Comparison of ENCODE assay signal across 8 cellular contexts in the genomic region with DNA sequence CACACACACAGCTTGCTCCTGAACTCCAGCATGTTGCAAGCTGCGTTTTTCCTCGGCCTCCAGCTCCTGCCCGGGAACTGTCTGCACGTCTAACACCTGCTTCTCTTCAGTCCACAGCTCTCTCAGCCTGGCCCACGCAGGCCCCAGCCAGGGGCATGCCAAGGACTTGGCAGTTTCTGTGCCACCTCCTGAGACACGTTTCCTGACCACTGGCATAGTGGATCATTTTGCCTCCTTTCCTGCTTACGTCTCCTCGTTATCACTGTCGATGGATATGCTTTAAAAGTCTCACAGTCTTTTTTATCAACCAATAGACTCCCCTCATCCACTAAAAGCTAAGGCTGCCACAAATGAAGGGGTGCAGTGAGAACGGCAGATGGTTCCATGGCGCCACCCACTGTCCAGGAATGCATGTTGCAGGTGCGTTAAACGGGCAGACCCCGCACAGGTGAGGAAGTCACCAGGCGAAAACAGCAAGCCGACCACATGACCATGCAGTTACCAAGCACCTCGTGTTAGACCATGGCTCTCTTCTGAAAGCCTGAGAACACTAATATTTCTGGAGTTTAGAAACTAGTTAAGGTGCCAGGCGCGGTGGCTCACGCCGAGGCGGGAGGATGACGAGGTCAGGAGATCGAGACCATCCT. TPM values are rescaled to one million over a fixed set of nuclear protein-coding genes. Genes with fewer than 3 reads are reported as not detected.
DNase-seq lines count a peak whose midpoint lies in the region; ATAC-seq and TF ChIP-seq lines count a peak whose summit lies in the region.

No MANE protein-coding gene starts in this region.

- TF ChIP-seq CTCF in AG04449 (IDR thresholded peaks at IDR 0.05; ENCODE audit: insufficient read depth, low read length, missing control alignments) (peak; percentile 67), Peyer's patch (IDR thresholded peaks at IDR 0.05) (peak in 5 of 6 experiments; percentile 19 to 80 (median 73)), cardiac muscle cell (IDR thresholded peaks at IDR 0.05; ENCODE audit: low read depth, low read length) (peak; percentile 73)

- TF ChIP-seq POLR2A in Peyer's patch (IDR thresholded peaks at IDR 0.05), result no peak

- peaks cover 2% of the 10 kb centered on the region for H3K4me1 Mint-ChIP-seq in activated naive CD4-positive, alpha-beta T cell treated with anti-CD3 and anti-CD28 coated beads for 36 hours (ENCODE audit: low read depth)

- H3K4me3 Mint-ChIP-seq in activated naive CD4-positive, alpha-beta T cell treated with anti-CD3 and anti-CD28 coated beads for 36 hours, result peak overlapping the region; percentile 36

- H3K9me2 ChIP-seq in GM23248 (ENCODE audit: insufficient read depth), result no peaks in the 10 kb centered on the region

- 39 to 42% methylated on average over 24 of the region's 24 CpGs for WGBS in GM23248 (ENCODE audit: low coverage in 1 of 2, low lambda C conversion rate in 2 of 2, missing lambda C conversion rate in 2 of 2), 2 experiments

- POLR2A ChIA-PET in AG04449 (lab: Yijun Ruan, JAX), result no interaction called here

- no peaks in the 10 kb centered on the region for H3K79me2 ChIP-seq in GM23248 (ENCODE audit: insufficient read depth)

- H3K36me3 Mint-ChIP-seq in activated naive CD4-positive, alpha-beta T cell treated with anti-CD3 and anti-CD28 coated beads for 36 hours (ENCODE audit: low read depth), result no peaks in the 10 kb centered on the region

- ATAC-seq in GM18498 (IDR thresholded peaks at IDR 0.05; ENCODE audit: unreplicated experiment) (no peak), HG03175 (IDR thresholded peaks at IDR 0.05; ENCODE audit: unreplicated experiment) (no peak)

- H3K27me3 ChIP-seq in GM23248 (replicated peaks; ENCODE audit: insufficient read depth), result no peaks in the 10 kb centered on the region
- no peaks in the 10 kb centered on the region for H3K27me3 ChIP-seq in Peyer's patch
- no peaks in the 10 kb centered on the region for H3K27me3 ChIP-seq in cardiac muscle cell

- H3K36me3 ChIP-seq in GM23248 (ENCODE audit: low read depth) (peaks cover 6% of the 10 kb centered on the region; the same call in 1 of the 2 replicates), Peyer's patch (peaks cover 0 to 11% (median 0%) of the 10 kb centered on the region in 3 donors), cardiac muscle cell (peaks cover 5% of the 10 kb centered on the region)

- H3K9me3 ChIP-seq in GM23248 (ENCODE audit: low read depth), result no peaks in the 10 kb centered on the region
- no peaks in the 10 kb centered on the region for H3K9me3 ChIP-seq in Peyer's patch
- H3K9me3 ChIP-seq in cardiac muscle cell (ENCODE audit: low read depth), result no peaks in the 10 kb centered on the region

- H3K27me3 Mint-ChIP-seq in activated naive CD4-positive, alpha-beta T cell treated with anti-CD3 and anti-CD28 coated beads for 36 hours (ENCODE audit: low read depth), result peaks cover 3% of the 10 kb centered on the region

- in situ Hi-C loops in GM23248 (cut with MboI), result no loop called here

- H3K27ac Mint-ChIP-seq in activated naive CD4-positive, alpha-beta T cell treated with anti-CD3 and anti-CD28 coated beads for 36 hours, result no peak overlapping the region

- no peaks in the 10 kb centered on the region for H3K9me3 Mint-ChIP-seq in activated naive CD4-positive, alpha-beta T cell treated with anti-CD3 and anti-CD28 coated beads for 36 hours

- H3K4me2 ChIP-seq in GM23248 (ENCODE audit: unreplicated experiment), result no peak overlapping the region

- no peak overlapping the region for H2AFZ ChIP-seq in GM23248

- DNase-seq in AG04449 (ENCODE audit: low read depth, low spot score), result no peak
- peak; percentile 39 for DNase-seq in GM23248
- peak; percentile 20 to 76 (median 75) for DNase-seq in Peyer's patch
- peak; percentile 77 for DNase-seq in activated naive CD4-positive, alpha-beta T cell treated with anti-CD3 and anti-CD28 coated beads for 36 hours
- peak; percentile 53 to 64 for DNase-seq in cardiac muscle cell (ENCODE audit: low read depth in 1 of 2, low spot score in 1 of 2)
- peak; percentile 44 for DNase-seq in retina

- no peak overlapping the region for H3K9ac ChIP-seq in GM23248

- H4K20me1 ChIP-seq in GM23248 (ENCODE audit: insufficient read depth), result no peaks in the 10 kb centered on the region

- 0 out of 2 replicates have a peak, but pooled peaks cover 3% of the 10 kb centered on the region for H3F3A ChIP-seq in GM23248 (ENCODE audit: insufficient read depth)

- CTCF ChIA-PET in AG04449 (lab: Yijun Ruan, JAX), result interaction anchor here (0.8 to 3.2 kb wide), 18 partner anchors 9 to 204 kb away, joined by 3 to 19 read pairs (median 3); a partner anchor contains a TSS
- CTCF ChIA-PET in activated naive CD4-positive, alpha-beta T cell treated with anti-CD3 and anti-CD28 coated beads for 36 hours (lab: Charles Lee), result interaction anchor here (0.6 to 3.1 kb wide), 14 partner anchors 12 to 520 kb away, joined by 3 to 32 read pairs (median 4); no protein-coding TSS in a partner anchor

- H3K4me1 ChIP-seq in GM23248 (ENCODE audit: insufficient read depth) (no peaks in the 10 kb centered on the region), Peyer's patch (no peaks in the 10 kb centered on the region), cardiac muscle cell (ENCODE audit: low read depth) (no peaks in the 10 kb centered on the region)

- H3K4me3 ChIP-seq in AG04449 (ENCODE audit: low read depth, low read length), result no peak overlapping the region
- H3K4me3 ChIP-seq in GM23248, result no peak overlapping the region
- peak overlapping the region in 2 of 4 donors; percentile 25 for H3K4me3 ChIP-seq in Peyer's patch
- H3K4me3 ChIP-seq in cardiac muscle cell, result no peak overlapping the region

- intact Hi-C loops in activated naive CD4-positive, alpha-beta T cell treated with anti-CD3 and anti-CD28 coated beads for 36 hours (cut with micrococcal nuclease), result loop anchor here (1.0 to 5.0 kb wide), 4 partner anchors 54 to 253 kb away; a partner anchor contains a TSS

- H3K27ac ChIP-seq in GM23248 (no peak overlapping the region), Peyer's patch (no peak overlapping the region), cardiac muscle cell (peak overlapping the region; percentile 60)

RNA-seq across cellular contexts. Expression of a gene that starts 14.7 kb away (rescaled TPM):
- total RNA-seq in GM23248 (2014; rRNA removed; shearing (Covaris generic)), result 13.6 and 14.8 TPM in 2 replicates
- 13.2 and 13.8 TPM in 2 replicates for polyA plus RNA-seq in GM23248 (2016; fragmentation: Nextera tagmentation; extraction: Ambion mirVana)
- 1 to 10 TPM; 4.3 to 6.6 (median 5.1) TPM for total RNA-seq in Peyer's patch
- 1 to 10 TPM; 3.7 to 4.5 TPM for total RNA-seq in activated naive CD4-positive, alpha-beta T cell treated with anti-CD3 and anti-CD28 coated beads for 36 hours
- 29.1 and 31.9 TPM in 2 replicates for total RNA-seq in cardiac muscle cell
- polyA plus RNA-seq in cardiac muscle cell, result 21.3 and 23.9 TPM in 2 replicates

RNA-seq across cellular contexts. Expression of a gene that starts 53.8 kb away (rescaled TPM):
- 29.2 and 47.0 TPM in 2 replicates for total RNA-seq in GM23248 (2014; rRNA removed; shearing (Covaris generic))
- 39.4 and 42.6 TPM in 2 replicates for polyA plus RNA-seq in GM23248 (2016; fragmentation: Nextera tagmentation; extraction: Ambion mirVana)
- 10 to 100 TPM in 3 of 4 donors, 1 to 10 TPM in 1; 7.2 to 63.5 (median 12.6) TPM for total RNA-seq in Peyer's patch
- 1 to 10 TPM; 4.1 to 4.4 TPM for total RNA-seq in activated naive CD4-positive, alpha-beta T cell treated with anti-CD3 and anti-CD28 coated beads for 36 hours
- total RNA-seq in cardiac muscle cell, result 19.5 and 20.1 TPM in 2 replicates
- polyA plus RNA-seq in cardiac muscle cell, result 25.8 and 30.4 TPM in 2 replicates
